Comparison of ENCODE assay signal across 28 cellular contexts in the genomic region with DNA sequence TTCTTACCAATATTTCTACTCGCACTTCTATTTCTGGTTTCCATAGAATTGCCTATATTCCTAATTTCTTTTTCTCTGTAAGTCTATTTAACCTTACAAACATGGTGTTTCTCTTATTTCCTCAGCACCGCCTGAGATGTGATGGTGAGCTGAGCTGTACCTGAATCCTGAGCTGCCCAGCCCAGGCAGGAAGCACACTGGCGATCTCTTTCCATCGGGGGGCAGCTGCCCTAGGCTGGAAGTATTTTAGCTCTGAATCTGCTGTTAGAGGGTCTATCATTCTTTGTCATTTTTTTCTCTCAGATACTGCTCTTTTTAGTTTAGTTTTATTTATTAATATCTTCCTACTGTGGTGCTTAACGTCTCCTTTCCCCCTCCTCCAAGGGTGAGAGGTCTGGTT.
"Had no signal": no experiment of that assay in that cellular context is flagged by ENCODE, and none has a peak within 500 bp of the region (broad histone marks: within the 10 kb centered on the region; RNA-seq: fewer than 3 reads in every experiment).

No MANE protein-coding gene starts in this region.

- H3K4me1 Mint-ChIP-seq: activated CD4-positive, alpha-beta T cell treated with anti-CD3 and anti-CD28 coated beads for 36 hours; activated CD4-positive, alpha-beta T cell treated with anti-CD3 and anti-CD28 coated beads, Interleukin-2, amount 10 ng/mL, durations not matched to agents 7 days and 5 days; activated naive CD4-positive, alpha-beta T cell treated with anti-CD3 and anti-CD28 coated beads, Interleukin-2, amount 50 U/mL, for 24 hours; activated naive CD8-positive, alpha-beta T cell treated with anti-CD3 and anti-CD28 coated beads, Interleukin-2, amount 10 ng/mL, durations not matched to agents 7 days and 5 days had no signal

- H3K27ac Mint-ChIP-seq: activated CD4-positive, alpha-beta T cell treated with anti-CD3 and anti-CD28 coated beads for 36 hours; activated CD4-positive, alpha-beta T cell treated with anti-CD3 and anti-CD28 coated beads, Interleukin-2, amount 10 ng/mL, durations not matched to agents 7 days and 5 days; activated CD8-positive, alpha-beta T cell treated with anti-CD3 and anti-CD28 coated beads, Interleukin-2, amount 10 ng/mL, durations not matched to agents 7 days and 5 days; activated naive CD4-positive, alpha-beta T cell treated with anti-CD3 and anti-CD28 coated beads, Interleukin-2, amount 50 U/mL, for 24 hours; activated naive CD8-positive, alpha-beta T cell treated with anti-CD3 and anti-CD28 coated beads, Interleukin-2, amount 10 ng/mL, durations not matched to agents 7 days and 5 days; activated T-cell treated with anti-CD3 and anti-CD28 coated beads, Interleukin-2, amount 50 U/mL, for 24 hours; activated T-helper 2 cell treated with anti-CD3 and anti-CD28 coated beads, Interferon-gamma antibody, Interleukin-2, Interleukin-4, amounts not matched to agents 10 μg/mL and 5 μg/mL and 100 μg/mL, durations not matched to agents 14 hours and 24 hours and 36 hours had no signal

- ATAC-seq: activated CD4-positive, alpha-beta T cell treated with anti-CD3 and anti-CD28 coated beads for 36 hours; activated CD4-positive, CD25-positive, alpha-beta regulatory T cell treated with anti-CD3 and anti-CD28 coated beads, Interleukin-2, amount 50 U/mL, for 24 hours; activated CD8-positive, alpha-beta T cell treated with anti-CD3 and anti-CD28 coated beads, Interleukin-2, amount 10 ng/mL, durations not matched to agents 7 days and 5 days; Panc1 had no signal

- H3K27me3 ChIP-seq: ascending aorta, MG63, SJCRH30 had no signal

- H3K9me3 ChIP-seq: ascending aorta, MG63, SJCRH30 had no signal

- H3K36me3 ChIP-seq: ascending aorta, MG63, SJCRH30 had no signal

- H3K4me3 ChIP-seq: ascending aorta, MG63, SJCRH30, SK-N-MC had no signal

- H3K36me3 Mint-ChIP-seq: activated naive CD8-positive, alpha-beta T cell treated with anti-CD3 and anti-CD28 coated beads, Interleukin-2, amount 10 ng/mL, durations not matched to agents 7 days and 5 days had no signal

- H3K4me1 ChIP-seq: ascending aorta, SJCRH30 had no signal

- H3K4me3 Mint-ChIP-seq: activated CD4-positive, alpha-beta T cell treated with anti-CD3 and anti-CD28 coated beads for 36 hours; activated CD4-positive, alpha-beta T cell treated with anti-CD3 and anti-CD28 coated beads, Interleukin-2, amount 10 ng/mL, durations not matched to agents 7 days and 5 days; activated CD8-positive, alpha-beta T cell treated with anti-CD3 and anti-CD28 coated beads, Interleukin-2, amount 10 ng/mL, durations not matched to agents 7 days and 5 days; activated naive CD4-positive, alpha-beta T cell treated with anti-CD3 and anti-CD28 coated beads, Interleukin-2, amount 50 U/mL, for 24 hours; activated naive CD8-positive, alpha-beta T cell treated with anti-CD3 and anti-CD28 coated beads, Interleukin-2, amount 10 ng/mL, durations not matched to agents 7 days and 5 days; activated T-cell treated with anti-CD3 and anti-CD28 coated beads, Interleukin-2, amount 50 U/mL, for 24 hours had no signal

- H3K27ac ChIP-seq: ascending aorta, SJCRH30, SK-N-MC had no signal

- DNase-seq: activated CD4-positive, alpha-beta T cell treated with anti-CD3 and anti-CD28 coated beads for 36 hours; activated CD4-positive, alpha-beta T cell treated with anti-CD3 and anti-CD28 coated beads, Interleukin-2, amount 10 ng/mL, durations not matched to agents 7 days and 5 days; activated CD4-positive, alpha-beta T cell treated with anti-CD3 and anti-CD28 coated beads, Interleukin-2, amount 50 U/mL, for 48 hours; activated CD8-positive, alpha-beta T cell treated with anti-CD3 and anti-CD28 coated beads, Interleukin-2, amount 10 ng/mL, durations not matched to agents 7 days and 5 days; activated gamma-delta T cell; activated naive CD4-positive, alpha-beta T cell treated with Interleukin-2 at 50 U/mL for 16 hours; activated naive CD8-positive, alpha-beta T cell treated with anti-CD3 and anti-CD28 coated beads, Interleukin-2, amount 10 ng/mL, durations not matched to agents 7 days and 5 days; activated T-cell treated with anti-CD3 and anti-CD28 coated beads, Interleukin-2, amount 50 U/mL, for 24 hours; amygdala; cerebellar nuclear complex; Karpas-422; MG63; NCI-H1048; NCI-H1105 treated with DMSO at 0.1 percent for 48 hours; NCI-H1436; NCI-H1694; NCI-H1930; NCI-H345; NCI-H524 treated with DMSO at 0.1 percent for 48 hours; SHP77; SJCRH30; T1000 had no signal

- H3K27me3 Mint-ChIP-seq: activated CD4-positive, alpha-beta T cell treated with anti-CD3 and anti-CD28 coated beads for 36 hours; activated CD4-positive, alpha-beta T cell treated with anti-CD3 and anti-CD28 coated beads, Interleukin-2, amount 10 ng/mL, durations not matched to agents 7 days and 5 days; activated naive CD8-positive, alpha-beta T cell treated with anti-CD3 and anti-CD28 coated beads, Interleukin-2, amount 10 ng/mL, durations not matched to agents 7 days and 5 days; activated T-cell treated with anti-CD3 and anti-CD28 coated beads, Interleukin-2, amount 50 U/mL, for 24 hours had no signal
